31 cellular contexts compared by ENCODE assay signal in genomic region chr4:95778666-95779065, GRCh38.
"Had no signal": no experiment of that assay in that cellular context is flagged by ENCODE, and none has a peak within 500 bp of the region (broad histone marks: within the 10 kb centered on the region; RNA-seq: fewer than 3 reads in every experiment).

No MANE protein-coding gene starts in this region.

- H3K4me1 ChIP-seq: neural progenitor cell, parathyroid adenoma, psoas muscle, spleen, stomach, thyroid gland, tibial nerve, upper lobe of left lung, vagina had no signal

- H3K27me3 Mint-ChIP-seq: progenitor cell of endocrine pancreas; stimulated activated naive B cell treated with anti-CD40 and anti-IgM and Interleukin-4, amounts not matched to agents 10 μg/mL and 1 μg/mL and 100 μg/mL, for 72 hours; stimulated activated naive CD8-positive, alpha-beta T cell treated with anti-CD3 and anti-CD28 coated beads, Interleukin-15, Interleukin-2, amounts not matched to agents 100 ng/mL and 50 ng/mL, for 24 hours had no signal

- ATAC-seq: naive thymus-derived CD4-positive, alpha-beta T cell; natural killer cell; psoas muscle; right cardiac atrium; sciatic nerve; stimulated activated naive B cell treated with anti-CD40 and anti-IgM and Interleukin-4, amounts not matched to agents 10 μg/mL and 1 μg/mL and 100 μg/mL, for 72 hours had no signal

- H3K27me3 ChIP-seq: neural progenitor cell, ovary, spleen, stomach, thyroid gland, tibial nerve, upper lobe of left lung, vagina had no signal

- H3K27ac Mint-ChIP-seq: naive thymus-derived CD4-positive, alpha-beta T cell; natural killer cell; nephron; neural progenitor cell; progenitor cell of endocrine pancreas; stimulated activated naive B cell treated with anti-CD40 and anti-IgM and Interleukin-4, amounts not matched to agents 10 μg/mL and 1 μg/mL and 100 μg/mL, for 72 hours; stimulated activated naive CD8-positive, alpha-beta T cell treated with anti-CD3 and anti-CD28 coated beads, Interleukin-15, Interleukin-2, amounts not matched to agents 100 ng/mL and 50 ng/mL, for 24 hours had no signal

- H3K4me3 Mint-ChIP-seq: naive thymus-derived CD4-positive, alpha-beta T cell; natural killer cell; nephron; neural progenitor cell; stimulated activated naive B cell treated with anti-CD40 and anti-IgM and Interleukin-4, amounts not matched to agents 10 μg/mL and 1 μg/mL and 100 μg/mL, for 72 hours; stimulated activated naive CD8-positive, alpha-beta T cell treated with anti-CD3 and anti-CD28 coated beads, Interleukin-15, Interleukin-2, amounts not matched to agents 100 ng/mL and 50 ng/mL, for 24 hours had no signal

- H3K27ac ChIP-seq: neural progenitor cell, ovary, parathyroid adenoma, psoas muscle, skin epidermis, spleen, stomach, thoracic aorta, thyroid gland, tibial nerve, upper lobe of left lung, vagina had no signal

- FAIRE-seq: urothelium cell line had no signal

- H3K9me3 Mint-ChIP-seq: stimulated activated naive CD8-positive, alpha-beta T cell treated with anti-CD3 and anti-CD28 coated beads, Interleukin-15, Interleukin-2, amounts not matched to agents 100 ng/mL and 50 ng/mL, for 24 hours had no signal

- H3K4me2 ChIP-seq: neural progenitor cell, smooth muscle cell had no signal

- H3K36me3 Mint-ChIP-seq: naive thymus-derived CD4-positive, alpha-beta T cell; natural killer cell; neural progenitor cell; stimulated activated naive B cell treated with anti-CD40 and anti-IgM and Interleukin-4, amounts not matched to agents 10 μg/mL and 1 μg/mL and 100 μg/mL, for 72 hours had no signal

- H3K9me3 ChIP-seq: ovary, stomach, thoracic aorta, thyroid gland, tibial nerve, upper lobe of left lung, vagina had no signal

- H3K9ac ChIP-seq: neural progenitor cell, parathyroid adenoma had no signal

- H3K4me1 Mint-ChIP-seq: naive thymus-derived CD4-positive, alpha-beta T cell; natural killer cell; neural progenitor cell; stimulated activated naive B cell treated with anti-CD40 and anti-IgM and Interleukin-4, amounts not matched to agents 10 μg/mL and 1 μg/mL and 100 μg/mL, for 72 hours had no signal

- DNase-seq: naive thymus-derived CD4-positive, alpha-beta T cell; natural killer cell; occipital lobe; ovary; posterior cingulate gyrus; psoas muscle; right cardiac atrium; spleen; stimulated activated CD4-positive, alpha-beta T cell treated with anti-CD3 and anti-CD28 coated beads, Interleukin-12 subunit alpha, Interleukin-12 subunit beta, amount 100 ng/mL, for 4 hours; stimulated activated CD4-positive, alpha-beta T cell treated with anti-CD3 and anti-CD28 coated beads, Interleukin-1b, Interleukin-23, amount 100 ng/mL, for 48 hours; stimulated activated CD4-positive, alpha-beta T cell treated with anti-CD3 and anti-CD28 coated beads, Interleukin-4, amount 100 ng/mL, for 1 hour; stimulated activated CD4-positive, alpha-beta T cell treated with anti-CD3 and anti-CD28 coated beads, Interleukin-4, amount 100 ng/mL, for 4 hours; stimulated activated CD8-positive, alpha-beta memory T cell treated with anti-CD3 and anti-CD28 coated beads, Interleukin-4, amount 100 ng/mL, for 48 hours; stimulated activated naive B cell treated with anti-CD40 and anti-IgM and Interleukin-4, amounts not matched to agents 10 μg/mL and 1 μg/mL and 100 μg/mL, for 72 hours; stimulated activated naive CD4-positive, alpha-beta T cell treated with Interleukin-2 at 50 U/mL for 16 hours; stomach; thyroid gland; trophoblast cell; upper lobe of left lung had no signal

- H3K4me3 ChIP-seq: neural progenitor cell, ovary, psoas muscle, skin epidermis, smooth muscle cell, spleen, stomach, thoracic aorta, thyroid gland, tibial nerve, upper lobe of left lung, vagina had no signal

- H3K79me2 ChIP-seq: parathyroid adenoma had no signal

- H3K36me3 ChIP-seq: neural progenitor cell, ovary, spleen, stomach, thoracic aorta, thyroid gland, tibial nerve, upper lobe of left lung, vagina had no signal

- H2AFZ ChIP-seq: neural progenitor cell, parathyroid adenoma had no signal
